ENCODE assay signal across 15 cellular contexts in the genomic region with DNA sequence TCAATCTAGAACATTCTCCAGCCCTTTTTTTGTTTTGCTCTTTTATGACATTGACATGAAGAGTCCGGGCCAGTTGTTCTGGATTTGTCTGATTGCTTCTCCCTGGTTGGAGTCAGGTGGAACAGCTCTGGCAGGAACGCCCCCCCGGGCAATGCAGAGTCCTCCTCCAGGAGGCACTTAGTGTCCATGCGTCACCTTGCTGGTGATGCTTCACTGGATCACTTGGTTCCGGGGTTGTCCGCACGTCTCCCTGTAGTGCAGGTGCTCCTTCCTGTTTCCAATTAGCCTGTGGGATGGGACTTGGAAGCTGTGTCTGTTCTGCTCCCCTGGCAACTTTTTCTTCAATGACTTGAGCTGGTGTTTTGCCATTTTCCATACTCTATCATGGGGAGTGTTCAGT. TPM values are rescaled to one million over a fixed set of nuclear protein-coding genes. Genes with fewer than 3 reads are reported as not detected.
DNase-seq lines count a peak whose midpoint lies in the region; ATAC-seq, FAIRE-seq and TF ChIP-seq lines count a peak whose summit lies in the region.
"Had no signal": no experiment of that assay in that cellular context is flagged by ENCODE, and none has a peak within 500 bp of the region (broad histone marks: within the 10 kb centered on the region; RNA-seq: fewer than 3 reads in every experiment).

No MANE protein-coding gene starts in this region.

- peaks cover 77% of the 10 kb centered on the region for H3K4me1 Mint-ChIP-seq in T-helper 1 cell treated with Interleukin-12 subunit alpha and Interleukin-12 subunit beta and Interleukin-4 antibody, amounts not matched to agents 30 μg/mL and 1 μg/mL, for 36 hours (ENCODE audit: low read depth)
- H3K4me1 Mint-ChIP-seq in IgD-negative memory B cell (peaks cover 57 to 71% (median 63%) of the 10 kb centered on the region in 3 donors), astrocyte (ENCODE audit: low read depth, unreplicated experiment) (peaks cover 42% of the 10 kb centered on the region)

- no peak overlapping the region for H2AFZ ChIP-seq in astrocyte (ENCODE audit: low read depth, low read length)

- H3K36me3 ChIP-seq in astrocyte (ENCODE audit: insufficient read depth, low read length) (no peaks in the 10 kb centered on the region), skeletal muscle satellite cell (ENCODE audit: insufficient read depth, low read length) (peaks cover 4% of the 10 kb centered on the region)

- H3K27me3 Mint-ChIP-seq in T-helper 1 cell treated with Interleukin-12 subunit alpha and Interleukin-12 subunit beta and Interleukin-4 antibody, amounts not matched to agents 30 μg/mL and 1 μg/mL, for 36 hours (ENCODE audit: low read depth) = no peaks in the 10 kb centered on the region
- H3K27me3 Mint-ChIP-seq in IgD-negative memory B cell (peaks cover 3% of the 10 kb centered on the region), astrocyte (ENCODE audit: low read depth, unreplicated experiment) (no peaks in the 10 kb centered on the region)

- H3K27me3 ChIP-seq in astrocyte (ENCODE audit: insufficient read depth, low read length) (no peaks in the 10 kb centered on the region), skeletal muscle satellite cell (ENCODE audit: control insufficient read depth, insufficient read depth, low read length) (no peaks in the 10 kb centered on the region)

- H3K9me3 ChIP-seq in astrocyte (ENCODE audit: insufficient read depth, low read depth, low read length) (no peaks in the 10 kb centered on the region), skeletal muscle satellite cell (replicated peaks; ENCODE audit: low read length) (no peaks in the 10 kb centered on the region)

- H3K9ac ChIP-seq in astrocyte (ENCODE audit: low read length) (peak overlapping the region; percentile 44), skeletal muscle satellite cell (ENCODE audit: low read depth, low read length) (peak overlapping the region; percentile 66)

- H3K9me3 Mint-ChIP-seq in T-helper 1 cell treated with Interleukin-12 subunit alpha and Interleukin-12 subunit beta and Interleukin-4 antibody, amounts not matched to agents 30 μg/mL and 1 μg/mL, for 36 hours = no peaks in the 10 kb centered on the region
- no peaks in the 10 kb centered on the region for H3K9me3 Mint-ChIP-seq in IgD-negative memory B cell
- H3K9me3 Mint-ChIP-seq in astrocyte (ENCODE audit: unreplicated experiment) = no peaks in the 10 kb centered on the region

- peaks cover 94% of the 10 kb centered on the region for H3K79me2 ChIP-seq in astrocyte (ENCODE audit: insufficient read depth, low read length)

- ATAC-seq in HG03280 (IDR thresholded peaks at IDR 0.05; ENCODE audit: unreplicated experiment) = no peak

- peaks cover 94% of the 10 kb centered on the region for H4K20me1 ChIP-seq in astrocyte (ENCODE audit: insufficient read depth, low read length)

- no peak for TF ChIP-seq CTCF in astrocyte (IDR thresholded peaks at IDR 0.05; ENCODE audit: insufficient read depth, low read depth, low read length)

- H3K4me2 ChIP-seq in astrocyte (ENCODE audit: low read length) = no peak overlapping the region
- no peak overlapping the region for H3K4me2 ChIP-seq in skeletal muscle satellite cell (ENCODE audit: low read length)

- peaks cover 53% of the 10 kb centered on the region for H3K36me3 Mint-ChIP-seq in T-helper 1 cell treated with Interleukin-12 subunit alpha and Interleukin-12 subunit beta and Interleukin-4 antibody, amounts not matched to agents 30 μg/mL and 1 μg/mL, for 36 hours (ENCODE audit: low read depth)
- H3K36me3 Mint-ChIP-seq in IgD-negative memory B cell (peaks cover 18% of the 10 kb centered on the region), astrocyte (ENCODE audit: low read depth, unreplicated experiment) (peaks cover 3% of the 10 kb centered on the region)

- H3K27ac Mint-ChIP-seq in T-helper 1 cell treated with Interleukin-12 subunit alpha and Interleukin-12 subunit beta and Interleukin-4 antibody, amounts not matched to agents 30 μg/mL and 1 μg/mL, for 36 hours = peak overlapping the region; percentile 83
- H3K27ac Mint-ChIP-seq in IgD-negative memory B cell (peak overlapping the region; percentile 93 to 99 (median 94)), astrocyte (ENCODE audit: unreplicated experiment) (peak overlapping the region; percentile 55)

- H3K4me1 ChIP-seq in astrocyte (ENCODE audit: insufficient read depth, low read length) (peaks cover 66% of the 10 kb centered on the region), skeletal muscle satellite cell (ENCODE audit: control insufficient read depth, insufficient read depth, low read length) (peaks cover 36% of the 10 kb centered on the region)

- no peak overlapping the region for H3K27ac ChIP-seq in astrocyte (ENCODE audit: low read depth, low read length)

- FAIRE-seq in astrocyte (lab: Jason Lieb, UNC) = no peak
- FAIRE-seq: bronchial epithelial cell had no signal

- H3K4me3 ChIP-seq in astrocyte (ENCODE audit: insufficient read depth, low read depth, low read length) (no peak overlapping the region), skeletal muscle satellite cell (ENCODE audit: low read length) (no peak overlapping the region)

- peak overlapping the region; percentile 68 for H3K4me3 Mint-ChIP-seq in T-helper 1 cell treated with Interleukin-12 subunit alpha and Interleukin-12 subunit beta and Interleukin-4 antibody, amounts not matched to agents 30 μg/mL and 1 μg/mL, for 36 hours
- H3K4me3 Mint-ChIP-seq in IgD-negative memory B cell = peak overlapping the region; percentile 76 to 94 (median 90)
- peak overlapping the region; percentile 6 for H3K4me3 Mint-ChIP-seq in astrocyte (ENCODE audit: unreplicated experiment)

- DNase-seq in T-helper 1 cell (no peak), astrocyte (ENCODE audit: low read depth) (no peak), CD1c-positive myeloid dendritic cell (ENCODE audit: extremely low spot score) (no peak), OCI-M2 (lab: John Stamatoyannopoulos, UW; ENCODE audit: unreplicated experiment) (no peak)
- DNase-seq: 8988T, DMS53, NCI-H2029, OCI-M1 had no signal

RNA-seq across cellular contexts. Expression of gene CSK, which starts 9.8 kb away (rescaled TPM):
- 214 TPM for polyA plus RNA-seq in IgD-negative memory B cell
- 45.4 and 49.8 TPM in 2 replicates for total RNA-seq in astrocyte
- total RNA-seq in skeletal muscle satellite cell (2012; rRNA removed) = 40.1 and 40.8 TPM in 2 replicates

RNA-seq across cellular contexts. Expression of gene LMAN1L, which starts 21.0 kb away (rescaled TPM):
- polyA plus RNA-seq in IgD-negative memory B cell = not detected
- total RNA-seq in astrocyte = 0.32 TPM in 1 of 2 replicates, not detected in the other
- total RNA-seq in skeletal muscle satellite cell (2012; rRNA removed) = under 0.01 TPM in 1 of 2 replicates, not detected in the other
- total RNA-seq: renal cortical epithelial cell had no signal

RNA-seq across cellular contexts. Expression of gene CPLX3, which starts 34.8 kb away (rescaled TPM):
- polyA plus RNA-seq in IgD-negative memory B cell = not detected
- not detected in 2 replicates for total RNA-seq in astrocyte
- total RNA-seq in skeletal muscle satellite cell (2012; rRNA removed) = not detected in 2 replicates
- total RNA-seq: bronchial epithelial cell, mononuclear cell, renal cortical epithelial cell had no signal

RNA-seq across cellular contexts. Expression of gene CYP1A2, which starts 43.0 kb away (rescaled TPM):
- polyA plus RNA-seq in IgD-negative memory B cell = not detected
- total RNA-seq in astrocyte = not detected in 2 replicates
- not detected in 2 replicates for total RNA-seq in skeletal muscle satellite cell (2012; rRNA removed)
- total RNA-seq: bronchial epithelial cell, mononuclear cell, renal cortical epithelial cell had no signal

RNA-seq across cellular contexts. Expression of gene ULK3, which starts 51.3 kb away (rescaled TPM):
- 25.2 TPM for polyA plus RNA-seq in IgD-negative memory B cell
- total RNA-seq in astrocyte = 14.2 and 15.6 TPM in 2 replicates
- total RNA-seq in skeletal muscle satellite cell (2012; rRNA removed) = 21.3 and 27.1 TPM in 2 replicates

Comparison
In these comparisons a context has a peak if more than half of its experiments do, and no peak if none do; other contexts are left out.
1. H3K4me3 Mint-ChIP-seq: peak in every context shown above with its lines; median percentile 90 in IgD-negative memory B cell; 68 in T-helper 1 cell treated with Interleukin-12 subunit alpha and Interleukin-12 subunit beta and Interleukin-4 antibody, amounts not matched to agents 30 μg/mL and 1 μg/mL, for 36 hours; 6 in astrocyte.